ENCODE assay signal across 1 cellular context in genomic region chr6:149154137-149154900, GRCh38.
TF ChIP-seq lines count a peak whose summit lies in the region.

No MANE protein-coding gene starts in this region.

TF ChIP-seq in GM23338, 12 proteins besides CTCF, POLR2A, EP300 and RAD21 (continued from another document):
- no peak for TF ChIP-seq ZNF462 (CRISPR knock-in tag; IDR thresholded peaks at IDR 0.05)
- TF ChIP-seq JUNB (IDR thresholded peaks at IDR 0.05; ENCODE audit: unreplicated experiment) = no peak
- no peak for TF ChIP-seq ETS1 (IDR thresholded peaks at IDR 0.05)
- TF ChIP-seq CREB1 (CRISPR knock-in tag; IDR thresholded peaks at IDR 0.05; ENCODE audit: low read depth) = no peak
- TF ChIP-seq ZNF114 (CRISPR knock-in tag; IDR thresholded peaks at IDR 0.05) = no peak
- no peak for TF ChIP-seq EZH2 (IDR thresholded peaks at IDR 0.05; ENCODE audit: low read depth, unreplicated experiment)
- no peak for TF ChIP-seq NANOG (IDR thresholded peaks at IDR 0.05; ENCODE audit: borderline replicate concordance)
TF ChIP-seq in GM23338: peak in this region for 0.
